8 cellular contexts compared by ENCODE assay signal in the genomic region with DNA sequence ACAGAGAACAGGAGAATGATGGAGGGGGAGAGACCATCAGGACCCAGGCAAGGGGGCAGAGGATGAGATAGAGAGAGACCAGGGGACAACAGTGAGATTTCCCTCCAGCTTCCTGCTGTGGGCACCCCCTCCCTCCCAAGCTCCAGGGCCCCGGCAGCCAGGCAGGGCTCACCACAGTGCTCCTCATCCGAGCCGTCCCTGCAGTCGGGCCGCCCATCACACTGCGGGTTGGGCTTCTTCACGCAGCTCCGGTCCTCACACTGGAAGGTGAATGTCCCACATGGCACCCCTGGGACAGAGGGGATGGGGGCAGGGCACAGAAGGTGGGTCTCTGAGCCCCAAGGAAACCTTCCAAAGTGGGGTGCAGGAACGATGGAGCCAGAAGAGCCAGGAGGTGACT. TPM values are rescaled to one million over a fixed set of nuclear protein-coding genes. Genes with fewer than 3 reads are reported as not detected.
"Had no signal": no experiment of that assay in that cellular context is flagged by ENCODE, and none has a peak within 500 bp of the region (broad histone marks: within the 10 kb centered on the region; RNA-seq: fewer than 3 reads in every experiment).

No MANE protein-coding gene starts in this region.

- H2AFZ ChIP-seq: GM23338 had no signal

- DNase-seq: H9, HCEC 1CT, HFFc6 had no signal

- H3K4me2 ChIP-seq: GM23338 had no signal

- H3K27ac ChIP-seq: HL-60 had no signal

- ATAC-seq: GM23338, HepG2 had no signal

- H3K4me3 ChIP-seq: GM23338 had no signal

RNA-seq across cellular contexts. Expression of gene TMPRSS6, which starts 38.8 kb away (rescaled TPM):
- total RNA-seq: GM23338, H1, H9, HFFc6 had no signal
- polyA plus RNA-seq: IgD-negative memory B cell had no signal
